ENCODE assay signal across 8 cellular contexts in the genomic region with DNA sequence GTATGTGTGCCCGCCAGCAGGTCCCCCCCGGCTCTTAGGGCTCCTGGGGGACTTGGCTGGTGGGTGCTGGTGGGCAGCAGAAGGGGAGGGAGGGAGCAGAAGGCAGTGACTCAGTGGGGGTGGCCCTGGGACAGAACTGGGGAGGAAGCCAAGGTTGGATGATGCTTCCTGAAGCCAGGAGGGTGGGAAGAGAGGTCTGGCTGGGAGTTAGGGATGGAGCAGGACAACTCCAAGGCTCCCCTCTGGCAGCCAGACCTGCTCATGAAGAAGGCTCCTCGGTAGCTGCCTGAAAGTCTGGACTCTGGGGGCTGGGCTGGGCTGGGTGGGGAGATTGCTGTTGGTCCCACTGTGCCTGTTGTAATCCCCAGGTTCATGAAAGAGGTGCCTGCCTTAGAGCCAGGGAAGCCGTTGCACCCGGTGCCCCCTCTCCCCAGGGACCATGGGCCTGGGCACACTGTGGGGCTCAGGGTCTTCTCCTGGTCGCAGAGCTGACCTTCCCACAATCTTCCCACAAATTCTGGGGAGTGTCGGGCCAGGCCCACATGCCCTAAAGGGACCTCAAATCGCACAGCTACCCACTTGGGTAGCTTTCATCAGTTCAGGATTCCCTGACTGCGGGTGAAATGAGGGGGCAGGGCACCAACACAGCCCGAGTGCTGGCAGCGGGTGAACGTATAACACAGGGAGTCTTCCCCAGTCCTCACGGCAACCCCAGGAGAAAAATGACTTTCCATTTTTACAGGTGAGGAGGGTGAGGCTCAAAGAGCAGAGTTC. TPM values are rescaled to one million over a fixed set of nuclear protein-coding genes. Genes with fewer than 3 reads are reported as not detected.
DNase-seq lines count a peak whose midpoint lies in the region; ATAC-seq and TF ChIP-seq lines count a peak whose summit lies in the region.

No MANE protein-coding gene starts in this region.

- H2AFZ ChIP-seq in OCI-LY1 (ENCODE audit: low read length), result no peak overlapping the region
- peak overlapping the region; percentile 91 for H2AFZ ChIP-seq in neural progenitor cell (replicated peaks)

- WGBS in endodermal cell (ENCODE audit: insufficient coverage in 1 of 2, insufficient read length in 1 of 2), 2 experiments, result 87 to 96% methylated on average over 9 to 13 of the region's 13 CpGs

- no peak for TF ChIP-seq CTCF in OCI-LY1 (IDR thresholded peaks at IDR 0.05; ENCODE audit: low read length)
- TF ChIP-seq CTCF in endodermal cell (conservative IDR thresholded peaks at IDR 0.05), result no peak
- no peak for TF ChIP-seq CTCF in neural progenitor cell (IDR thresholded peaks at IDR 0.05)

- ATAC-seq in HG02588 (IDR thresholded peaks at IDR 0.05; ENCODE audit: unreplicated experiment) (no peak), HG03439 (IDR thresholded peaks at IDR 0.05; ENCODE audit: unreplicated experiment) (no peak)

- peak overlapping the region; percentile 74 for H3K9ac ChIP-seq in OCI-LY1 (ENCODE audit: low read length)
- no peak overlapping the region for H3K9ac ChIP-seq in endodermal cell (ENCODE audit: extremely low read depth, low read length, poor library complexity, severe bottlenecking)
- H3K9ac ChIP-seq in neural progenitor cell, result no peak overlapping the region

- H3K9me3 Mint-ChIP-seq in endodermal cell, result no peaks in the 10 kb centered on the region
- H3K9me3 Mint-ChIP-seq in neural progenitor cell, result no peaks in the 10 kb centered on the region

- H3K4me2 ChIP-seq in OCI-LY1 (ENCODE audit: low read length) (peak overlapping the region; percentile 72), neural progenitor cell (peak overlapping the region; percentile 83)

- peaks cover 6% of the 10 kb centered on the region for H3K4me1 Mint-ChIP-seq in endodermal cell
- H3K4me1 Mint-ChIP-seq in neural progenitor cell, result no peaks in the 10 kb centered on the region

- no peak overlapping the region for H3K27ac Mint-ChIP-seq in endodermal cell
- H3K27ac Mint-ChIP-seq in neural progenitor cell, result no peak overlapping the region

- H3K36me3 Mint-ChIP-seq in endodermal cell (ENCODE audit: low read depth) (peaks cover 5% of the 10 kb centered on the region), neural progenitor cell (no peaks in the 10 kb centered on the region)

- H3K27ac ChIP-seq in OCI-LY1 (ENCODE audit: low read depth, low read length, poor library complexity, severe bottlenecking) (no peak overlapping the region), endodermal cell (ENCODE audit: low read depth, low read length) (no peak overlapping the region), neural progenitor cell (no peak overlapping the region)

- H3K9me3 ChIP-seq in OCI-LY1 (ENCODE audit: low read length) (no peaks in the 10 kb centered on the region), endodermal cell (ENCODE audit: control insufficient read depth, low read length) (no peaks in the 10 kb centered on the region), neural progenitor cell (ENCODE audit: low read depth) (no peaks in the 10 kb centered on the region)

- H4K20me1 ChIP-seq in OCI-LY1 (ENCODE audit: insufficient read depth, low read length) (no peaks in the 10 kb centered on the region), neural progenitor cell (ENCODE audit: low read depth) (no peaks in the 10 kb centered on the region)

- H3K4me1 ChIP-seq in OCI-LY1 (ENCODE audit: insufficient read depth, low read length, severe bottlenecking), result peaks cover 9% of the 10 kb centered on the region
- H3K4me1 ChIP-seq in endodermal cell (ENCODE audit: control insufficient read depth, insufficient read depth, low read length), result no peaks in the 10 kb centered on the region
- H3K4me1 ChIP-seq in neural progenitor cell, result no peaks in the 10 kb centered on the region

- H3K79me2 ChIP-seq in OCI-LY1 (ENCODE audit: insufficient read depth, low read length), result no peaks in the 10 kb centered on the region
- H3K79me2 ChIP-seq in neural progenitor cell (ENCODE audit: low read depth), result no peaks in the 10 kb centered on the region

- H3F3A ChIP-seq in OCI-LY1 (ENCODE audit: insufficient read depth, low read length) (no peaks in the 10 kb centered on the region), neural progenitor cell (ENCODE audit: low read depth) (no peaks in the 10 kb centered on the region)

- in situ Hi-C loops in KBM-7 (cut with MboI; ENCODE audit: low pct_unique_long_range_greater_than_20kb, low sequenced_read_pairs), result no loop called here

- H3K4me3 Mint-ChIP-seq in endodermal cell, result peak overlapping the region; percentile 61
- peak overlapping the region; percentile 65 for H3K4me3 Mint-ChIP-seq in neural progenitor cell

- H3K4me3 ChIP-seq in GM08714 (ENCODE audit: low read length) (peak overlapping the region; percentile 63; the same call in 1 of the 2 replicates), OCI-LY1 (ENCODE audit: low read depth, low read length, poor library complexity, severe bottlenecking) (peak overlapping the region; percentile 78), endodermal cell (ENCODE audit: low read length) (peak overlapping the region; percentile 70), neural progenitor cell (peak overlapping the region; percentile 54)

- DNase-seq in endodermal cell (no peak), neural progenitor cell (ENCODE audit: low spot score) (no peak), NCI-H2171 (lab: John Stamatoyannopoulos, UW) (no peak), KBM-7 (no peak)

- H3K36me3 ChIP-seq in OCI-LY1 (ENCODE audit: insufficient read depth, low read length) (peaks cover 9% of the 10 kb centered on the region), endodermal cell (ENCODE audit: control insufficient read depth, insufficient read depth, low read length) (peaks cover 6% of the 10 kb centered on the region), neural progenitor cell (no peaks in the 10 kb centered on the region)

- H3K27me3 ChIP-seq in OCI-LY1 (ENCODE audit: insufficient read depth, low read length) (no peaks in the 10 kb centered on the region), endodermal cell (ENCODE audit: control insufficient read depth, insufficient read depth, low read length, poor library complexity, severe bottlenecking) (no peaks in the 10 kb centered on the region), neural progenitor cell (peaks cover 23% of the 10 kb centered on the region)

- no peaks in the 10 kb centered on the region for H3K9me2 ChIP-seq in OCI-LY1 (ENCODE audit: low read depth, low read length)

- no peaks in the 10 kb centered on the region for H3K27me3 Mint-ChIP-seq in endodermal cell (ENCODE audit: insufficient read depth)
- peaks cover 19% of the 10 kb centered on the region for H3K27me3 Mint-ChIP-seq in neural progenitor cell (ENCODE audit: insufficient read depth, low read depth)

RNA-seq across cellular contexts. Expression of gene PLEKHG4, which starts 1.1 kb away (rescaled TPM):
- total RNA-seq in endodermal cell (10 to 100 TPM; 10.5 to 12.4 TPM), neural progenitor cell (ENCODE audit: low replicate concordance) (4.0 and 6.2 TPM in 2 replicates)
- 6.1 TPM for polyA plus RNA-seq in endodermal cell (2013, experiment 1 of 2)
- polyA plus RNA-seq in endodermal cell (2013, experiment 2 of 2), result 3.8 TPM

RNA-seq across cellular contexts. Expression of gene SLC9A5, which starts 29.4 kb away (rescaled TPM):
- 1 to 10 TPM; 8.9 to 9.0 TPM for total RNA-seq in endodermal cell
- 4.8 TPM for polyA plus RNA-seq in endodermal cell (2013, experiment 1 of 2)
- polyA plus RNA-seq in endodermal cell (2013, experiment 2 of 2), result 4.6 TPM
- total RNA-seq in neural progenitor cell (ENCODE audit: low replicate concordance), result 2.5 and 4.2 TPM in 2 replicates

RNA-seq across cellular contexts. Expression of gene FHOD1, which starts 30.9 kb away (rescaled TPM):
- total RNA-seq in endodermal cell (10 to 100 TPM; 51.7 to 71.9 TPM), neural progenitor cell (ENCODE audit: low replicate concordance) (5.5 and 14.2 TPM in 2 replicates)
- polyA plus RNA-seq in endodermal cell (2013, experiment 1 of 2), result 31.9 TPM
- 31.3 TPM for polyA plus RNA-seq in endodermal cell (2013, experiment 2 of 2)

RNA-seq across cellular contexts. Expression of gene KCTD19, which starts 48.4 kb away (rescaled TPM):
- 1 to 10 TPM; 1.2 to 1.3 TPM for total RNA-seq in endodermal cell
- polyA plus RNA-seq in endodermal cell (2013, experiment 1 of 2), result 1.5 TPM
- 1.7 TPM for polyA plus RNA-seq in endodermal cell (2013, experiment 2 of 2)
- 1.1 TPM in 2 replicates for total RNA-seq in neural progenitor cell (ENCODE audit: low replicate concordance)

RNA-seq across cellular contexts. Expression of gene LRRC36, which starts 48.4 kb away (rescaled TPM):
- total RNA-seq in endodermal cell (under 1 TPM in 1 of 2 donors, not detected in 1; 0.73 TPM), neural progenitor cell (ENCODE audit: low replicate concordance) (0.34 TPM in 1 of 2 replicates, not detected in the other)
- 0.50 TPM for polyA plus RNA-seq in endodermal cell (2013, experiment 1 of 2)
- polyA plus RNA-seq in endodermal cell (2013, experiment 2 of 2), result 0.54 TPM
